Comparison of ENCODE assay signal across 1 cellular context in genomic region chr16:67170168-67170947, GRCh38.
TF ChIP-seq lines count a peak whose summit lies in the region.

TSS of gene NOL3 (plus strand) at chr16:67170538.

TF ChIP-seq in GM12878, 131 proteins besides CTCF, POLR2A, EP300 and RAD21 (continued from another document and continues in another):
- TF ChIP-seq, protein P1, sequence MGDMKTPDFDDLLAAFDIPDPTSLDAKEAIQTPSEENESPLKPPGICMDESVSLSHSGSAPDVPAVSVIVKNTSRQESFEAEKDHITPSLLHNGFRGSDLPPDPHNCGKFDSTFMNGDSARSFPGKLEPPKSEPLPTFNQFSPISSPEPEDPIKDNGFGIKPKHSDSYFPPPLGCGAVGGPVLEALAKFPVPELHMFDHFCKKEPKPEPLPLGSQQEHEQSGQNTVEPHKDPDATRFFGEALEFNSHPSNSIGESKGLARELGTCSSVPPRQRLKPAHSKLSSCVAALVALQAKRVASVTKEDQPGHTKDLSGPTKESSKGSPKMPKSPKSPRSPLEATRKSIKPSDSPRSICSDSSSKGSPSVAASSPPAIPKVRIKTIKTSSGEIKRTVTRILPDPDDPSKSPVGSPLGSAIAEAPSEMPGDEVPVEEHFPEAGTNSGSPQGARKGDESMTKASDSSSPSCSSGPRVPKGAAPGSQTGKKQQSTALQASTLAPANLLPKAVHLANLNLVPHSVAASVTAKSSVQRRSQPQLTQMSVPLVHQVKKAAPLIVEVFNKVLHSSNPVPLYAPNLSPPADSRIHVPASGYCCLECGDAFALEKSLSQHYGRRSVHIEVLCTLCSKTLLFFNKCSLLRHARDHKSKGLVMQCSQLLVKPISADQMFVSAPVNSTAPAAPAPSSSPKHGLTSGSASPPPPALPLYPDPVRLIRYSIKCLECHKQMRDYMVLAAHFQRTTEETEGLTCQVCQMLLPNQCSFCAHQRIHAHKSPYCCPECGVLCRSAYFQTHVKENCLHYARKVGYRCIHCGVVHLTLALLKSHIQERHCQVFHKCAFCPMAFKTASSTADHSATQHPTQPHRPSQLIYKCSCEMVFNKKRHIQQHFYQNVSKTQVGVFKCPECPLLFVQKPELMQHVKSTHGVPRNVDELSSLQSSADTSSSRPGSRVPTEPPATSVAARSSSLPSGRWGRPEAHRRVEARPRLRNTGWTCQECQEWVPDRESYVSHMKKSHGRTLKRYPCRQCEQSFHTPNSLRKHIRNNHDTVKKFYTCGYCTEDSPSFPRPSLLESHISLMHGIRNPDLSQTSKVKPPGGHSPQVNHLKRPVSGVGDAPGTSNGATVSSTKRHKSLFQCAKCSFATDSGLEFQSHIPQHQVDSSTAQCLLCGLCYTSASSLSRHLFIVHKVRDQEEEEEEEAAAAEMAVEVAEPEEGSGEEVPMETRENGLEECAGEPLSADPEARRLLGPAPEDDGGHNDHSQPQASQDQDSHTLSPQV (IDR thresholded peaks at IDR 0.05): no peak; the same call in 1 of the 2 replicates
- TF ChIP-seq YBX1 (IDR thresholded peaks at IDR 0.05) (no peak), RELA (IDR thresholded peaks at IDR 0.05; ENCODE audit: borderline replicate concordance, partially characterized antibody) (peak; percentile 43), HDAC6 (IDR thresholded peaks at IDR 0.05; ENCODE audit: unreplicated experiment) (no peak), RB1 (IDR thresholded peaks at IDR 0.05; ENCODE audit: borderline replicate concordance) (no peak), TBL1XR1 (IDR thresholded peaks at IDR 0.05; ENCODE audit: low read depth, low read length) (0 out of 2 replicates have a peak, but pooled peaks have one; percentile 55), NFIC (IDR thresholded peaks at IDR 0.05; ENCODE audit: low read depth, low read length) (no peak), BCLAF1 (IDR thresholded peaks at IDR 0.05) (no peak), TCF12 (IDR thresholded peaks at IDR 0.05; ENCODE audit: low read depth, low read length) (peak; percentile 57; the same call in 1 of the 2 replicates), NFYA (IDR thresholded peaks at IDR 0.05; ENCODE audit: borderline replicate concordance, low read depth, low read length) (no peak), SMARCA5 (IDR thresholded peaks at IDR 0.05) (peak; percentile 20; the same call in 1 of the 2 replicates), MTA2 (IDR thresholded peaks at IDR 0.05; ENCODE audit: low read depth) (peak; percentile 49; the same call in 1 of the 2 replicates), NFXL1 (IDR thresholded peaks at IDR 0.05; ENCODE audit: borderline replicate concordance) (no peak), IKZF2 (IDR thresholded peaks at IDR 0.05) (peak; percentile 63 to 68; a peak in 3 of 4 replicates), EED (IDR thresholded peaks at IDR 0.05; ENCODE audit: low read depth) (no peak), GABPA (IDR thresholded peaks at IDR 0.05; ENCODE audit: low read depth) (no peak), SMAD5 (IDR thresholded peaks at IDR 0.05; ENCODE audit: low read depth) (no peak), POLR2AphosphoS5 (IDR thresholded peaks at IDR 0.05; ENCODE audit: low read length) (no peak), ATF7 (IDR thresholded peaks at IDR 0.05; ENCODE audit: low read depth) (peak; percentile 49; the same call in 1 of the 2 replicates), NBN (IDR thresholded peaks at IDR 0.05) (peak; percentile 59; the same call in 1 of the 2 replicates), ZSCAN29 (IDR thresholded peaks at IDR 0.05) (no peak), ATF2 (IDR thresholded peaks at IDR 0.05; ENCODE audit: low read length) (no peak), RBBP5 (conservative IDR thresholded peaks at IDR 0.05) (no peak), IKZF1 (conservative IDR thresholded peaks at IDR 0.05) (peak; percentile 80), ETV6 (conservative IDR thresholded peaks at IDR 0.05 in 1 of 2, IDR thresholded peaks at IDR 0.05 in 1 of 2; ENCODE audit: borderline replicate concordance in 1 of 2, low read depth in 1 of 2) (no peak), PKNOX1 (IDR thresholded peaks at IDR 0.05) (peak; percentile 60; the same call in 1 of the 2 replicates), CBX5 (IDR thresholded peaks at IDR 0.05; ENCODE audit: low read depth) (no peak), LARP7 (IDR thresholded peaks at IDR 0.05) (peak; percentile 34; the same call in 1 of the 2 replicates), SIX5 (IDR thresholded peaks at IDR 0.05; ENCODE audit: low read depth, low read length, severe bottlenecking) (no peak), WRNIP1 (IDR thresholded peaks at IDR 0.05; ENCODE audit: borderline replicate concordance, low read depth, low read length) (no peak), E2F4 (IDR thresholded peaks at IDR 0.05; ENCODE audit: low read depth, low read length) (no peak), ZNF384 (IDR thresholded peaks at IDR 0.05; ENCODE audit: borderline replicate concordance, low read depth, low read length) (no peak), SMAD1 (IDR thresholded peaks at IDR 0.05; ENCODE audit: low read depth, partially characterized antibody) (peak; percentile 41), HCFC1 (IDR thresholded peaks at IDR 0.05; ENCODE audit: low read length) (no peak), E4F1 (IDR thresholded peaks at IDR 0.05; ENCODE audit: borderline replicate concordance, partially characterized antibody) (no peak), DPF2 (IDR thresholded peaks at IDR 0.05) (peak; percentile 50), FOXK2 (IDR thresholded peaks at IDR 0.05) (no peak; the same call in 1 of the 2 replicates), PML (IDR thresholded peaks at IDR 0.05; ENCODE audit: low read length) (no peak), BHLHE40 (IDR thresholded peaks at IDR 0.05; ENCODE audit: borderline replicate concordance in 1 of 2, low read depth in 2 of 2, low read length in 1 of 2) (peak; percentile 64 to 82; a peak in 3 of 4 replicates), GATAD2B (conservative IDR thresholded peaks at IDR 0.05; ENCODE audit: low read depth) (no peak; the same call in 1 of the 2 replicates), MEF2B (IDR thresholded peaks at IDR 0.05; ENCODE audit: partially characterized antibody, poor library complexity, severe bottlenecking) (no peak), TCF3 (IDR thresholded peaks at IDR 0.05; ENCODE audit: borderline replicate concordance, insufficient read depth, low read depth, low read length) (peak; percentile 70)
- TF ChIP-seq, protein P2, sequence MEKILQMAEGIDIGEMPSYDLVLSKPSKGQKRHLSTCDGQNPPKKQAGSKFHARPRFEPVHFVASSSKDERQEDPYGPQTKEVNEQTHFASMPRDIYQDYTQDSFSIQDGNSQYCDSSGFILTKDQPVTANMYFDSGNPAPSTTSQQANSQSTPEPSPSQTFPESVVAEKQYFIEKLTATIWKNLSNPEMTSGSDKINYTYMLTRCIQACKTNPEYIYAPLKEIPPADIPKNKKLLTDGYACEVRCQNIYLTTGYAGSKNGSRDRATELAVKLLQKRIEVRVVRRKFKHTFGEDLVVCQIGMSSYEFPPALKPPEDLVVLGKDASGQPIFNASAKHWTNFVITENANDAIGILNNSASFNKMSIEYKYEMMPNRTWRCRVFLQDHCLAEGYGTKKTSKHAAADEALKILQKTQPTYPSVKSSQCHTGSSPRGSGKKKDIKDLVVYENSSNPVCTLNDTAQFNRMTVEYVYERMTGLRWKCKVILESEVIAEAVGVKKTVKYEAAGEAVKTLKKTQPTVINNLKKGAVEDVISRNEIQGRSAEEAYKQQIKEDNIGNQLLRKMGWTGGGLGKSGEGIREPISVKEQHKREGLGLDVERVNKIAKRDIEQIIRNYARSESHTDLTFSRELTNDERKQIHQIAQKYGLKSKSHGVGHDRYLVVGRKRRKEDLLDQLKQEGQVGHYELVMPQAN (conservative IDR thresholded peaks at IDR 0.05): 0 out of 2 replicates have a peak, but pooled peaks have one; percentile 57
- TF ChIP-seq, protein P3, sequence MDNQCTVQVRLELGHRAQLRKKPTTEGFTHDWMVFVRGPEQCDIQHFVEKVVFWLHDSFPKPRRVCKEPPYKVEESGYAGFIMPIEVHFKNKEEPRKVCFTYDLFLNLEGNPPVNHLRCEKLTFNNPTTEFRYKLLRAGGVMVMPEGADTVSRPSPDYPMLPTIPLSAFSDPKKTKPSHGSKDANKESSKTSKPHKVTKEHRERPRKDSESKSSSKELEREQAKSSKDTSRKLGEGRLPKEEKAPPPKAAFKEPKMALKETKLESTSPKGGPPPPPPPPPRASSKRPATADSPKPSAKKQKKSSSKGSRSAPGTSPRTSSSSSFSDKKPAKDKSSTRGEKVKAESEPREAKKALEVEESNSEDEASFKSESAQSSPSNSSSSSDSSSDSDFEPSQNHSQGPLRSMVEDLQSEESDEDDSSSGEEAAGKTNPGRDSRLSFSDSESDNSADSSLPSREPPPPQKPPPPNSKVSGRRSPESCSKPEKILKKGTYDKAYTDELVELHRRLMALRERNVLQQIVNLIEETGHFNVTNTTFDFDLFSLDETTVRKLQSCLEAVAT (IDR thresholded peaks at IDR 0.05): no peak
- TF ChIP-seq, protein P4, sequence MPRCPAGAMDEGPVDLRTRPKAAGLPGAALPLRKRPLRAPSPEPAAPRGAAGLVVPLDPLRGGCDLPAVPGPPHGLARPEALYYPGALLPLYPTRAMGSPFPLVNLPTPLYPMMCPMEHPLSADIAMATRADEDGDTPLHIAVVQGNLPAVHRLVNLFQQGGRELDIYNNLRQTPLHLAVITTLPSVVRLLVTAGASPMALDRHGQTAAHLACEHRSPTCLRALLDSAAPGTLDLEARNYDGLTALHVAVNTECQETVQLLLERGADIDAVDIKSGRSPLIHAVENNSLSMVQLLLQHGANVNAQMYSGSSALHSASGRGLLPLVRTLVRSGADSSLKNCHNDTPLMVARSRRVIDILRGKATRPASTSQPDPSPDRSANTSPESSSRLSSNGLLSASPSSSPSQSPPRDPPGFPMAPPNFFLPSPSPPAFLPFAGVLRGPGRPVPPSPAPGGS (IDR thresholded peaks at IDR 0.05; ENCODE audit: borderline replicate concordance, insufficient read depth, low read depth, low read length, poor library complexity, severe bottlenecking): no peak
